14 cellular contexts compared by ENCODE assay signal in the genomic region with DNA sequence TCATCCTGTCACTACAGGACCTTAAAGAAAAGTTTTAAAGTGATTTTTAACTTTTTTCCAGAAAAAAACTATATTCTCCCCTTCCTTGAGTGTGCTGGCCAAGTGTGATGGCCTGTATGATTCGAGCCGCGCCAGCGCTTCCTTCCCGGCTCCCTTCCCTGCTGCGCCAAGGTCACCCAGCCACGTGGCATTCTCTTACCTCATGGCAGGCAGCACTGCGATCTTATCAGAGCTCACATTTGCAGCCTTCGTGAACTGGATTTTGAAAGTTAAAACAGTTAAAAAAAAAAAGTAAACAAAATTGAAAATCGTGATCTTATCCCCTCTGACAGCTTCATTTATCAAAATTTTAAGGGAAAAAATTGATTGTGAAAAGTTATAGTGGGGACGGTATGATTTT.
"Had no signal": no experiment of that assay in that cellular context is flagged by ENCODE, and none has a peak within 500 bp of the region (broad histone marks: within the 10 kb centered on the region; RNA-seq: fewer than 3 reads in every experiment).

No MANE protein-coding gene starts in this region.

- H3K9me3 Mint-ChIP-seq: activated naive CD4-positive, alpha-beta T cell treated with anti-CD3 and anti-CD28 coated beads, Interleukin-2, amount 10 ng/mL, durations not matched to agents 7 days and 5 days; memory B cell; stimulated activated naive CD8-positive, alpha-beta T cell treated with anti-CD3 and anti-CD28 coated beads, Interleukin-15, amount 100 ng/mL, for 72 hours had no signal

- H2AFZ ChIP-seq: hepatocyte had no signal

- H3K36me3 ChIP-seq: colonic mucosa, left lung, sigmoid colon, thoracic aorta had no signal

- H3K4me1 ChIP-seq: colonic mucosa, esophagus muscularis mucosa, left lung, sigmoid colon had no signal

- H3K27ac Mint-ChIP-seq: activated naive CD4-positive, alpha-beta T cell treated with anti-CD3 and anti-CD28 coated beads, Interleukin-2, amount 10 ng/mL, durations not matched to agents 7 days and 5 days; memory B cell had no signal

- H3K4me3 ChIP-seq: colonic mucosa, esophagus muscularis mucosa, hepatocyte, left lung, sigmoid colon, thoracic aorta had no signal

- H3K4me3 Mint-ChIP-seq: activated naive CD4-positive, alpha-beta T cell treated with anti-CD3 and anti-CD28 coated beads, Interleukin-2, amount 10 ng/mL, durations not matched to agents 7 days and 5 days; memory B cell; stimulated activated naive CD8-positive, alpha-beta T cell treated with anti-CD3 and anti-CD28 coated beads, Interleukin-15, amount 100 ng/mL, for 72 hours had no signal

- H3K27me3 ChIP-seq: colonic mucosa, esophagus muscularis mucosa, hepatocyte, left lung, sigmoid colon had no signal

- ATAC-seq: left lung; stimulated activated naive CD8-positive, alpha-beta T cell treated with anti-CD3 and anti-CD28 coated beads, Interleukin-15, amount 100 ng/mL, for 72 hours had no signal

- H3K4me2 ChIP-seq: hepatocyte had no signal

- H3K27ac ChIP-seq: colonic mucosa, esophagus muscularis mucosa, hepatocyte, left lung, sigmoid colon, thoracic aorta had no signal

- H3K27me3 Mint-ChIP-seq: activated naive CD4-positive, alpha-beta T cell treated with anti-CD3 and anti-CD28 coated beads, Interleukin-2, amount 10 ng/mL, durations not matched to agents 7 days and 5 days; memory B cell; stimulated activated naive CD8-positive, alpha-beta T cell treated with anti-CD3 and anti-CD28 coated beads, Interleukin-15, amount 100 ng/mL, for 72 hours had no signal

- DNase-seq: activated CD4-positive, alpha-beta T cell treated with anti-CD3 and anti-CD28 coated beads for 1 hour; activated CD4-positive, alpha-beta T cell treated with anti-CD3 and anti-CD28 coated beads, Interleukin-2, amount 50 U/mL, for 4 hours; activated naive CD4-positive, alpha-beta T cell treated with anti-CD3 and anti-CD28 coated beads, Interleukin-2, amount 10 ng/mL, durations not matched to agents 7 days and 5 days; colonic mucosa; kidney; left lung; sigmoid colon; stimulated activated CD4-positive, alpha-beta T cell treated with anti-CD3 and anti-CD28 coated beads, Interleukin-1b, Interleukin-23, amount 100 ng/mL, for 48 hours; stimulated activated naive CD8-positive, alpha-beta T cell treated with anti-CD3 and anti-CD28 coated beads, Interleukin-15, amount 100 ng/mL, for 72 hours; T-helper 1 cell had no signal

- H3K4me1 Mint-ChIP-seq: activated naive CD4-positive, alpha-beta T cell treated with anti-CD3 and anti-CD28 coated beads, Interleukin-2, amount 10 ng/mL, durations not matched to agents 7 days and 5 days; memory B cell; stimulated activated naive CD8-positive, alpha-beta T cell treated with anti-CD3 and anti-CD28 coated beads, Interleukin-15, amount 100 ng/mL, for 72 hours had no signal

- H3K9me3 ChIP-seq: colonic mucosa, esophagus muscularis mucosa, left lung, sigmoid colon, thoracic aorta had no signal
